ENCODE assay signal across 21 cellular contexts in the genomic region with DNA sequence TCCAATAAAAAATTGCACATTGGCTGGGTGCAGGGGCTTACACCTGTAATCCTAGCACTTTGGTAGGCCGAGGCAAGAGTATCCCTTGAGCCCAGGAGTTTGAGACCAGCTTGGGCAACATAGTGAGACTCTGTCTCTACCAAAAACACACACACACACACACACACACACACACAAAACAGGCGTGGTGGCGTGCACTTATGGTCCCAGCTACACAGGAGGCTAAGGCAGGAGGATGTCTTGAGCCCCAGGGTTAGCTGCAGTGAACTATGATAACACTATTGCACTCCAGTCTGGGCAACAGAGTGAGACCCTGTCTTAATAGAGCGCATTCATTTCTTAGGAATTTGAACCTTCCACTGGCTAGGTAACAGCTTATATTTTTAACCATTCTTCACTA.
"Had no signal": no experiment of that assay in that cellular context is flagged by ENCODE, and none has a peak within 500 bp of the region (broad histone marks: within the 10 kb centered on the region; RNA-seq: fewer than 3 reads in every experiment).

No MANE protein-coding gene starts in this region.

- H3K9ac ChIP-seq: KMS-11 had no signal

- ATAC-seq: HepG2, Right ventricle myocardium inferior had no signal

- H3K36me3 ChIP-seq: Peyer's patch, SJCRH30 had no signal

- H3K4me1 ChIP-seq: Peyer's patch, SJCRH30 had no signal

- H3K9me3 ChIP-seq: Peyer's patch, SJCRH30 had no signal

- DNase-seq: IMR-90, Kasumi-1, MM.1S, NCI-H1092 treated with DMSO at 0.1 percent for 48 hours, NCI-H1436, NCI-H187, NCI-H2029, NCI-H2081 treated with DMSO at 0.1 percent for 48 hours, NCI-H2171 treated with DMSO at 0.1 percent for 48 hours, NCI-H345, NCI-H446 treated with DMSO at 0.1 percent for 48 hours, NCI-H510A treated with DMSO at 0.1 percent for 48 hours, NCI-H526, OCI-M1, PC-9, Peyer's patch, SHP77 treated with DMSO at 0.1 percent for 48 hours, SJCRH30 had no signal

- H3K27ac ChIP-seq: KMS-11, PC-9, Peyer's patch, SJCRH30 had no signal

- H2AFZ ChIP-seq: PC-9 had no signal

- H3K27me3 ChIP-seq: Peyer's patch, SJCRH30 had no signal

- H3K4me2 ChIP-seq: PC-9 had no signal

- H3K4me3 ChIP-seq: PC-9, Peyer's patch, SJCRH30 had no signal
